ENCODE assay signal across 8 cellular contexts in the genomic region with DNA sequence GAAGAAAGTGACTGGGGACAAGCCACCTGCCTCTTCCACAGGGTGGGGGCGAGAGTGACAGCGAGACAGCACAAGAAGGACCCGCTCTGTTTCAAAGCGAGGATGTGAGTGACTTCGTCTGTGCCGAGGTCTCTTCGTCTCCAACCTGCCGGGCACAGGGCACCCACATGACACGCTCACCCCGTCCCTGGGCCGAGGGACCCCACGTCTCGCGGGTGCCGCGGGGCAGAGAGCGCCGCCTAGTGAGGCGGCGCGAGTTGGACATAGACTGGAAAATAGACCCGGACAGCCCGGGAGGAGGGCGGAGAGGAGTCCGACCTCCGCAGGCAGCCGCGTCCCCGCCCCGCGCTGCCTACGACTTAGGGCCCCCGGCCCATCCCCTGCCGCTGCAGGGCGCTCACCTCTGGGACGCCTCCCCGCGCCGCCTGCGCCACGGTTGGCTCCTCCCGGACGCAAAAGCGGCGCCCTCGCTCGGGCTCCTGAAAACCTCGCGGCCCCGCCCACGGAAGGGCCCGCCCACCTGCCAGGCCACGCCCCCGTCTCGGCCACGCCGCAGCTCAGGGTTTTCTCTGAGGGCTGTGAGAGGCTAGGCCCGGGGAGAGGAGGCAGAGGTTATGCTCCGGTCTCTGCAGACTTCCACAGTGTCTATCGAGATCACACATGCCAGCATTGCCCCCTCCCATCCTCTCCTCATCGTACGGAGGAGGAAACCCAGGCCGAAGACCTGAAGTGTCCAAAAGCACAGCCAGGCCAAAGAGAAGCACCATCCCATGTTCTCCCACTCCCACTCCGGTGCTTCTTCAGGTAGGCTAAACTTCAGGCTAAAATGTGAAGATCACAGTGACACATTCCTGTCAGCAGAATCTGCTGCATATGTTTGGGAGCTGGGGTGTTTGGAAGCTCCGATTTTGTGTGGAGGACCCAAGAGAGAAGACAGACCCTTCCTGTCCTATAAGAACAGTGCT. TPM values are rescaled to one million over a fixed set of nuclear protein-coding genes. Genes with fewer than 3 reads are reported as not detected.
DNase-seq lines count a peak whose midpoint lies in the region; ATAC-seq and TF ChIP-seq lines count a peak whose summit lies in the region.

Gene TLR5, minus strand, starts transcription at position 454 of the 965 bp plus-strand sequence. CDS start 30,217 bp downstream, outside the sequence.

- H3K9me3 Mint-ChIP-seq in Calu3 (ENCODE audit: low read depth, unreplicated experiment): peaks cover 7% of the 10 kb centered on the region
- H3K9me3 Mint-ChIP-seq in naive B cell: peaks cover 5 to 19% (median 7%) of the 10 kb centered on the region in 7 donors
- peaks cover 3% of the 10 kb centered on the region for H3K9me3 Mint-ChIP-seq in stimulated activated effector memory CD8-positive, alpha-beta T cell treated with anti-CD3 and anti-CD28 coated beads, Interleukin-12 subunit alpha, Interleukin-12 subunit beta, amount 100 ng/mL, for 72 hours

- peak; percentile 96 for DNase-seq in Calu3
- peak; percentile 40 for DNase-seq in OCI-M1 (lab: John Stamatoyannopoulos, UW)
- DNase-seq in activated T-cell treated with anti-CD3 and anti-CD28 coated beads, Interleukin-2, amount 50 U/mL, for 1 hour: peak; percentile 95
- DNase-seq in esophagus muscularis mucosa (ENCODE audit: extremely low spot score): peak; percentile 96
- DNase-seq in naive B cell: peak; percentile 76
- peak; percentile 86 to 91 for DNase-seq in stimulated activated effector memory CD8-positive, alpha-beta T cell treated with anti-CD3 and anti-CD28 coated beads, Interleukin-12 subunit alpha, Interleukin-12 subunit beta, amount 100 ng/mL, for 72 hours (ENCODE audit: low spot score in 2 of 2)

- intact Hi-C loops in Calu3 (cut with micrococcal nuclease; ENCODE audit: unreplicated experiment) (loop anchor here (2.0 kb wide), 1 partner anchor 38 kb away; no protein-coding TSS in a partner anchor), esophagus muscularis mucosa (cut with DNase I) (loop anchor here (5.0 kb wide), 1 partner anchor 539 kb away; no protein-coding TSS in a partner anchor)

- H3K27me3 ChIP-seq in HUES64 (ENCODE audit: insufficient read depth, low read length): peaks cover 22% of the 10 kb centered on the region
- H3K27me3 ChIP-seq in esophagus muscularis mucosa: no peaks in the 10 kb centered on the region

- CTCF ChIA-PET in Calu3 (lab: Charles Lee): interaction anchor here (0.6 to 3.5 kb wide), 11 partner anchors 10 to 527 kb away, joined by 3 to 26 read pairs (median 4); partner anchors contain the start of gene SUSD4

- peak within 1 kb of the TSS; percentile 85 for H3K27ac Mint-ChIP-seq in Calu3 (ENCODE audit: unreplicated experiment)
- no peak within 1 kb of the TSS for H3K27ac Mint-ChIP-seq in naive B cell
- H3K27ac Mint-ChIP-seq in stimulated activated effector memory CD8-positive, alpha-beta T cell treated with anti-CD3 and anti-CD28 coated beads, Interleukin-12 subunit alpha, Interleukin-12 subunit beta, amount 100 ng/mL, for 72 hours: peak within 1 kb of the TSS; percentile 51

- TF ChIP-seq CTCF in Calu3 (IDR thresholded peaks at IDR 0.05; ENCODE audit: unreplicated experiment): peak; percentile 85
- TF ChIP-seq CTCF in esophagus muscularis mucosa (IDR thresholded peaks at IDR 0.05): peak; percentile 55 to 86 (median 70)

- H3K9ac ChIP-seq in HUES64 (ENCODE audit: low read depth, low read length): peak within 1 kb of the TSS; percentile 27

- H3K36me3 ChIP-seq in HUES64 (ENCODE audit: insufficient read depth, low read length) (no peaks in the 10 kb centered on the region), esophagus muscularis mucosa (no peaks in the 10 kb centered on the region)

- H3K36me3 Mint-ChIP-seq in Calu3 (ENCODE audit: insufficient read depth, unreplicated experiment) (peaks cover 6% of the 10 kb centered on the region), naive B cell (peaks cover 5 to 6% of the 10 kb centered on the region in 2 donors)
- no peaks in the 10 kb centered on the region for H3K36me3 Mint-ChIP-seq in stimulated activated effector memory CD8-positive, alpha-beta T cell treated with anti-CD3 and anti-CD28 coated beads, Interleukin-12 subunit alpha, Interleukin-12 subunit beta, amount 100 ng/mL, for 72 hours

- H3K9me3 ChIP-seq in HUES64 (ENCODE audit: insufficient read depth, low read depth, low read length): no peaks in the 10 kb centered on the region
- H3K9me3 ChIP-seq in esophagus muscularis mucosa: peaks cover 0 to 7% (median 2%) of the 10 kb centered on the region in 4 donors

- no peaks in the 10 kb centered on the region for H3K27me3 Mint-ChIP-seq in Calu3 (ENCODE audit: unreplicated experiment)
- peaks cover 35 to 55% (median 37%) of the 10 kb centered on the region in 3 donors for H3K27me3 Mint-ChIP-seq in naive B cell

- H3K4me1 Mint-ChIP-seq in Calu3 (ENCODE audit: low read depth, unreplicated experiment): peaks cover 48% of the 10 kb centered on the region
- H3K4me1 Mint-ChIP-seq in naive B cell: peaks cover 12 to 18% (median 16%) of the 10 kb centered on the region in 3 donors
- peaks cover 10% of the 10 kb centered on the region for H3K4me1 Mint-ChIP-seq in stimulated activated effector memory CD8-positive, alpha-beta T cell treated with anti-CD3 and anti-CD28 coated beads, Interleukin-12 subunit alpha, Interleukin-12 subunit beta, amount 100 ng/mL, for 72 hours

- peak; percentile 91 for ATAC-seq in GM21423 (IDR thresholded peaks at IDR 0.05; ENCODE audit: unreplicated experiment)
- peak; percentile 85 to 88 for ATAC-seq in naive B cell (ENCODE audit: low read depth in 2 of 2)
- ATAC-seq in stimulated activated effector memory CD8-positive, alpha-beta T cell treated with anti-CD3 and anti-CD28 coated beads, Interleukin-12 subunit alpha, Interleukin-12 subunit beta, amount 100 ng/mL, for 72 hours: peak; percentile 91

- peaks cover 4% of the 10 kb centered on the region for H3K4me1 ChIP-seq in HUES64 (ENCODE audit: insufficient read depth, low read length)
- peaks cover 15 to 40% (median 28%) of the 10 kb centered on the region in 4 donors for H3K4me1 ChIP-seq in esophagus muscularis mucosa

- no peak for TF ChIP-seq EP300 in esophagus muscularis mucosa (IDR thresholded peaks at IDR 0.05)

- BruUV-seq in Calu3 (replicated peaks; lab: Mats Ljungman, UMichigan): TSS peak; percentile 41

- H3K27ac ChIP-seq in HUES64 (ENCODE audit: low read depth, low read length) (no peak within 1 kb of the TSS), esophagus muscularis mucosa (replicated peaks in 1 of 4) (peak within 1 kb of the TSS; percentile 72 to 78 (median 74))

- 6% methylated on average over 64 of the region's 65 CpGs for WGBS in HUES64
- 5% methylated on average over 37 of the region's 65 CpGs for WGBS in esophagus muscularis mucosa

- H3K4me3 ChIP-seq in HUES64 (ENCODE audit: low read length) (peak within 1 kb of the TSS; percentile 59), esophagus muscularis mucosa (peak within 1 kb of the TSS; percentile 61 to 71 (median 65))

- TF ChIP-seq POLR2A in esophagus muscularis mucosa (IDR thresholded peaks at IDR 0.05; ENCODE audit: low read depth): no peak

- H3K4me3 Mint-ChIP-seq in Calu3 (ENCODE audit: low read depth, unreplicated experiment) (peak within 1 kb of the TSS; percentile 75), naive B cell (peak within 1 kb of the TSS; percentile 71 to 86 (median 81))
- H3K4me3 Mint-ChIP-seq in stimulated activated effector memory CD8-positive, alpha-beta T cell treated with anti-CD3 and anti-CD28 coated beads, Interleukin-12 subunit alpha, Interleukin-12 subunit beta, amount 100 ng/mL, for 72 hours: peak within 1 kb of the TSS; percentile 65

RNA-seq across cellular contexts. Expression of gene TLR5, which starts in this region (rescaled TPM):
- total RNA-seq in Calu3 (2022) (11.7 and 17.3 TPM in 2 replicates), esophagus muscularis mucosa (1 to 10 TPM; 2.8 to 8.3 (median 6.1) TPM)
- polyA plus RNA-seq in HUES64 (2013, experiment 1 of 2): 0.30 TPM
- 0.70 TPM for polyA plus RNA-seq in HUES64 (2013, experiment 2 of 2)
- polyA plus RNA-seq in naive B cell (ENCODE audit: low read depth in 6 of 6): under 1 TPM in 4 of 6 donors, not detected in 2; 0.24 to 0.91 (median 0.35) TPM

Comparison
In these comparisons a context has a peak if more than half of its experiments do, and no peak if none do; other contexts are left out.
1. Peak in DNase-seq and ATAC-seq in naive B cell; RNA of the gene not detected or under 1 TPM.
2. DNase-seq: peak in every context shown above with its lines; median percentile 96 in Calu3; 96 in esophagus muscularis mucosa; 95 in activated T-cell treated with anti-CD3 and anti-CD28 coated beads, Interleukin-2, amount 50 U/mL, for 1 hour; 88 in stimulated activated effector memory CD8-positive, alpha-beta T cell treated with anti-CD3 and anti-CD28 coated beads, Interleukin-12 subunit alpha, Interleukin-12 subunit beta, amount 100 ng/mL, for 72 hours; 76 in naive B cell; 40 in OCI-M1.
3. H3K27ac Mint-ChIP-seq: peak in Calu3 (single experiment) and stimulated activated effector memory CD8-positive, alpha-beta T cell treated with anti-CD3 and anti-CD28 coated beads, Interleukin-12 subunit alpha, Interleukin-12 subunit beta, amount 100 ng/mL, for 72 hours (single experiment); none in naive B cell (0 of 6).
4. Peak in every context shown above with its lines, with median percentiles within 50 percentile points of each other: H3K4me3 Mint-ChIP-seq and ATAC-seq.